Comparison of ENCODE assay signal across 8 cellular contexts in the genomic region with DNA sequence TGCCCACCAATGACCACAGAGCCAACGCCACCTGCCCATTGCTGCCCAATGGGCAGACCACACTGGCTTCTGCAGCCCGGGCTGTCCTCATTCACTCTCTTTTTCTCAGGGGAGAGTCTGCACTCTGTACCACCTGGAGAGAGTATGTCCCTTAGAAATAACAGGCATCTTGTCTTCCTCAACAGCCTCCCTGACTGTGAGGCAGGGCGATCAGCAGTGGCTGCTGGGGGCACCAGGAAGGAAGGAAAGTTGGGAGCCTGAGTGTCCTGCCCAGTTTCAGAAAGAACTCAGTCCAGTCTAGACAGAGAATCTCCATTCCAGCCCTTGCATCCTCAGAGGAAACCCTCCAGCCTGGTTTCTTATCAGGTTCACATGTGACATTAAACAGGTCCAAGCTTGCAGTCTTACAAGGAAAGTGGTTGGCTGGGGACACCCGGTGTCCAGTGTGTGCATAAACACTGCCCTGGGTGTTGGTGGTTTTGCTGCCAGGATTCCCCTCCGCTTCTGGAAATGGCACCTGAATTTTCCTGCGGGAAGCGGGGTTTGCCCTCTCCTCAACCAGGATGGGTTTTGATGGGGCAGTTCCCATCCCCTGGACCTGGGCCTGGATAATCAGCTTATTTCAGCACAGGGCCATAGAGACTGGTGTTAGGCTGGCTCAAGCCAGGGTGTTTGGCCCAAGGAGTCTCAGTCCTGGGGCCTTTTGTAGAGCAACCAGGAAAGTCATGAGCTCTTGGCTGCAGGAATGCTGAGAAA. TPM values are rescaled to one million over a fixed set of nuclear protein-coding genes. Genes with fewer than 3 reads are reported as not detected.
DNase-seq lines count a peak whose midpoint lies in the region; ATAC-seq and TF ChIP-seq lines count a peak whose summit lies in the region.

No MANE protein-coding gene starts in this region.

- H3K27me3 ChIP-seq in ascending aorta: no peaks in the 10 kb centered on the region
- H3K27me3 ChIP-seq in skeletal muscle satellite cell (ENCODE audit: control insufficient read depth, insufficient read depth, low read length): no peaks in the 10 kb centered on the region

- ATAC-seq in HG02870 (IDR thresholded peaks at IDR 0.05; ENCODE audit: unreplicated experiment): peak; percentile 85
- no peak for ATAC-seq in activated naive CD8-positive, alpha-beta T cell treated with anti-CD3 and anti-CD28 coated beads, Interleukin-2, amount 50 U/mL, for 24 hours
- ATAC-seq in HG03159 (IDR thresholded peaks at IDR 0.05; ENCODE audit: unreplicated experiment): no peak

- no peaks in the 10 kb centered on the region for H3K27me3 Mint-ChIP-seq in activated naive CD8-positive, alpha-beta T cell treated with anti-CD3 and anti-CD28 coated beads, Interleukin-2, amount 50 U/mL, for 24 hours

- peak overlapping the region; percentile 1 for H3K4me2 ChIP-seq in skeletal muscle satellite cell (ENCODE audit: low read length)

- TF ChIP-seq CTCF in ascending aorta (IDR thresholded peaks at IDR 0.05): peak; percentile 70 to 80 (median 75)

- H3K4me1 Mint-ChIP-seq in activated naive CD8-positive, alpha-beta T cell treated with anti-CD3 and anti-CD28 coated beads, Interleukin-2, amount 50 U/mL, for 24 hours: no peaks in the 10 kb centered on the region

- H3K9ac ChIP-seq in skeletal muscle satellite cell (ENCODE audit: low read depth, low read length): no peak overlapping the region

- H3K9me3 ChIP-seq in ascending aorta (no peaks in the 10 kb centered on the region), skeletal muscle satellite cell (replicated peaks; ENCODE audit: low read length) (no peaks in the 10 kb centered on the region)

- no peak overlapping the region for H3K27ac Mint-ChIP-seq in activated naive CD8-positive, alpha-beta T cell treated with anti-CD3 and anti-CD28 coated beads, Interleukin-2, amount 50 U/mL, for 24 hours

- peaks cover 4% of the 10 kb centered on the region for H3K9me3 Mint-ChIP-seq in activated naive CD8-positive, alpha-beta T cell treated with anti-CD3 and anti-CD28 coated beads, Interleukin-2, amount 50 U/mL, for 24 hours

- H3K4me3 Mint-ChIP-seq in activated naive CD8-positive, alpha-beta T cell treated with anti-CD3 and anti-CD28 coated beads, Interleukin-2, amount 50 U/mL, for 24 hours: no peak overlapping the region

- peaks cover 12 to 22% of the 10 kb centered on the region in 2 donors for H3K4me1 ChIP-seq in ascending aorta
- H3K4me1 ChIP-seq in skeletal muscle satellite cell (ENCODE audit: control insufficient read depth, insufficient read depth, low read length): peaks cover 17% of the 10 kb centered on the region

- H3K36me3 ChIP-seq in ascending aorta: no peaks in the 10 kb centered on the region
- H3K36me3 ChIP-seq in skeletal muscle satellite cell (ENCODE audit: insufficient read depth, low read length): no peaks in the 10 kb centered on the region

- H3K27ac ChIP-seq in ascending aorta: peak overlapping the region in 1 of 2 donors; percentile 24

- DNase-seq in COR-L47 (lab: John Stamatoyannopoulos, UW) (peak; percentile 7), ascending aorta (ENCODE audit: low spot score in 2 of 2) (peak; percentile 34 to 79), hepatic stellate cell (ENCODE audit: low spot score) (peak; percentile 77)
- DNase-seq in activated naive CD8-positive, alpha-beta T cell treated with anti-CD3 and anti-CD28 coated beads, Interleukin-2, amount 50 U/mL, for 24 hours: no peak
- DNase-seq in activated naive CD4-positive, alpha-beta T cell treated with Interleukin-2 at 50 U/mL for 16 hours: no peak

- H3K36me3 Mint-ChIP-seq in activated naive CD8-positive, alpha-beta T cell treated with anti-CD3 and anti-CD28 coated beads, Interleukin-2, amount 50 U/mL, for 24 hours (ENCODE audit: low read depth): no peaks in the 10 kb centered on the region

- intact Hi-C loops in ascending aorta (cut with DNase I): loop anchor here (2.0 to 5.0 kb wide), 2 partner anchors 45 to 165 kb away; no protein-coding TSS in a partner anchor

- peak overlapping the region in 1 of 2 donors; percentile 2 for H3K4me3 ChIP-seq in ascending aorta
- H3K4me3 ChIP-seq in skeletal muscle satellite cell (ENCODE audit: low read length): no peak overlapping the region

RNA-seq across cellular contexts. Expression of a gene that starts 37.1 kb away (rescaled TPM):
- not detected for total RNA-seq in ascending aorta
- total RNA-seq in skeletal muscle satellite cell (2012; rRNA removed): not detected in 2 replicates

Comparison
In these comparisons a context has a peak if more than half of its experiments do, and no peak if none do; other contexts are left out.
1. DNase-seq: peak in COR-L47 (single experiment), ascending aorta (2 of 2) and hepatic stellate cell (single experiment); none in activated naive CD8-positive, alpha-beta T cell treated with anti-CD3 and anti-CD28 coated beads, Interleukin-2, amount 50 U/mL, for 24 hours (single experiment) and activated naive CD4-positive, alpha-beta T cell treated with Interleukin-2 at 50 U/mL for 16 hours (single experiment).